ENCODE assay signal across 21 cellular contexts in the genomic region with DNA sequence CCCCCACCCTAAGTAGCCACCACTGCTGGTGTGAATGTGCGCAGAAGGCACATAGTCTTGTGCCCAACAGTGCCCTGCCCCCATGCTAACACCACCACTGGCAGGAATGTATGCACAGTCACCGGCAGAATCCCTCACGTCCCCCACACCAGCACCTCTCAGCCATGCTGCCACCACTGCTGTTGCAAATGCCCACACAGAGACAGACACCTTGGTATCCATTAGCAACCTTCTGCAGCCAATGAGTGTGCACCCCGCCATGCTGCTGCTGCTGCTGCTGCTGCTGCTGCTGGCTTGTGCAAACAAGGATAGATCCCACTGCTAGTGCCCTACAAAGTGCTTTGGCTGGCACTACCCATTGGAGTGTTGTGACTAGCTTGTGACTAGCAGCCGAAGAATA. TPM values are rescaled to one million over a fixed set of nuclear protein-coding genes. Genes with fewer than 3 reads are reported as not detected.
DNase-seq lines count a peak whose midpoint lies in the region; ATAC-seq and TF ChIP-seq lines count a peak whose summit lies in the region.
"Had no signal": no experiment of that assay in that cellular context is flagged by ENCODE, and none has a peak within 500 bp of the region (broad histone marks: within the 10 kb centered on the region; RNA-seq: fewer than 3 reads in every experiment).

No MANE protein-coding gene starts in this region.

- POLR2A ChIA-PET in SK-N-SH (lab: Yijun Ruan, JAX): no interaction called here
- POLR2A ChIA-PET in CD4-positive, alpha-beta memory T cell (lab: Charles Lee; ENCODE audit: partially characterized antibody): no interaction called here

- H3K36me3 Mint-ChIP-seq in endothelial cell (ENCODE audit: low read depth, unreplicated experiment): peaks cover 32% of the 10 kb centered on the region
- no peaks in the 10 kb centered on the region for H3K36me3 Mint-ChIP-seq in CD4-positive, alpha-beta memory T cell
- H3K36me3 Mint-ChIP-seq: CD14-positive monocyte had no signal

- no peak overlapping the region for H3K4me3 ChIP-seq in SK-N-SH (ENCODE audit: low read depth in 2 of 2, low read length in 1 of 2)
- no peak overlapping the region for H3K4me3 ChIP-seq in CD4-positive, alpha-beta memory T cell (ENCODE audit: low read length in 2 of 2)

- no peak overlapping the region for H3K4me2 ChIP-seq in SK-N-SH

- H3K4me1 ChIP-seq in SK-N-SH (ENCODE audit: control insufficient read depth in 1 of 2, insufficient read depth in 2 of 2, low read depth in 1 of 2, low read length in 1 of 2): no peaks in the 10 kb centered on the region
- H3K4me1 ChIP-seq in CD4-positive, alpha-beta memory T cell (ENCODE audit: insufficient read depth, low read length): no peaks in the 10 kb centered on the region

- TF ChIP-seq CTCF in SK-N-SH (IDR thresholded peaks at IDR 0.05): no peak
- TF ChIP-seq CTCF in endothelial cell (IDR thresholded peaks at IDR 0.05; ENCODE audit: unreplicated experiment): no peak

- TF ChIP-seq EP300 in SK-N-SH (IDR thresholded peaks at IDR 0.05; ENCODE audit: borderline replicate concordance in 1 of 2, low read depth in 1 of 2, low read length in 1 of 2): no peak

- no peaks in the 10 kb centered on the region for H3K27me3 ChIP-seq in SK-N-SH (ENCODE audit: insufficient read depth)
- no peaks in the 10 kb centered on the region for H3K27me3 ChIP-seq in CD4-positive, alpha-beta memory T cell (ENCODE audit: insufficient read depth, low read length)

- H3K9me3 ChIP-seq in SK-N-SH: no peaks in the 10 kb centered on the region
- H3K9me3 ChIP-seq in CD4-positive, alpha-beta memory T cell (ENCODE audit: control insufficient read depth in 1 of 2, low read length in 2 of 2): no peaks in the 10 kb centered on the region

- H3K36me3 ChIP-seq in SK-N-SH (replicated peaks in 1 of 2; ENCODE audit: control insufficient read depth in 1 of 2, insufficient read depth in 2 of 2, low read length in 1 of 2): no peaks in the 10 kb centered on the region
- no peaks in the 10 kb centered on the region for H3K36me3 ChIP-seq in CD4-positive, alpha-beta memory T cell (ENCODE audit: insufficient read depth, low read length)

- H3F3A ChIP-seq in SK-N-SH (replicated peaks; ENCODE audit: insufficient read depth): peaks cover 3% of the 10 kb centered on the region

- ATAC-seq in SK-N-SH treated with all-trans-retinoic acid at 6 μM for 48 hours: peak; percentile 22; the same call in 2 of the 3 replicates

- DNase-seq in SK-N-SH: no peak
- peak; percentile 55 for DNase-seq in NCI-H748 (lab: John Stamatoyannopoulos, UW; ENCODE audit: unreplicated experiment)
- no peak for DNase-seq in endothelial cell (ENCODE audit: low spot score)
- DNase-seq in CD4-positive, alpha-beta memory T cell: no peak
- DNase-seq in HuH-7 (ENCODE audit: low spot score): no peak
- DNase-seq in NCI-H526 (lab: John Stamatoyannopoulos, UW): no peak
- DNase-seq: DMS53, GDM1, H9, KG1, NCI-H1092, NCI-H2029 treated with DMSO at 0.1 percent for 48 hours, NCI-H446, NCI-H774, OCI-M1, SW 1271, T-helper 2 cell had no signal

- no peaks in the 10 kb centered on the region for H3K4me1 Mint-ChIP-seq in endothelial cell (ENCODE audit: unreplicated experiment)
- H3K4me1 Mint-ChIP-seq in CD4-positive, alpha-beta memory T cell: no peaks in the 10 kb centered on the region
- H3K4me1 Mint-ChIP-seq: B cell, CD14-positive monocyte had no signal

- intact Hi-C loops in CD4-positive, alpha-beta memory T cell (cut with micrococcal nuclease): no loop called here

- WGBS in SK-N-SH (ENCODE audit: low lambda C conversion rate): 48% methylated on average over 4 of the region's 5 CpGs

- H3K9me2 ChIP-seq in SK-N-SH: no peaks in the 10 kb centered on the region

- no peak overlapping the region for H3K9ac ChIP-seq in SK-N-SH

- no peaks in the 10 kb centered on the region for H3K9me3 Mint-ChIP-seq in endothelial cell (ENCODE audit: unreplicated experiment)
- peaks cover 0 to 16% (median 6%) of the 10 kb centered on the region in 8 donors for H3K9me3 Mint-ChIP-seq in CD4-positive, alpha-beta memory T cell

- CTCF ChIA-PET in SK-N-SH (lab: Yijun Ruan, JAX): interaction anchor here (1.4 kb wide), 1 partner anchor 9 kb away, joined by 3 read pairs; no protein-coding TSS in a partner anchor
- CTCF ChIA-PET in CD4-positive, alpha-beta memory T cell (lab: Charles Lee; ENCODE audit: partially characterized antibody): no interaction called here

- H4K20me1 ChIP-seq in SK-N-SH (ENCODE audit: insufficient read depth): no peaks in the 10 kb centered on the region

- H3K27ac Mint-ChIP-seq in endothelial cell (ENCODE audit: unreplicated experiment): peak overlapping the region; percentile 25
- H3K27ac Mint-ChIP-seq in CD4-positive, alpha-beta memory T cell: no peak overlapping the region
- H3K27ac Mint-ChIP-seq: B cell had no signal

- H2AFZ ChIP-seq in SK-N-SH (ENCODE audit: low read depth): no peak overlapping the region

- H3K27ac ChIP-seq in SK-N-SH (ENCODE audit: low read depth in 2 of 2, low read length in 1 of 2): no peak overlapping the region
- H3K27ac ChIP-seq in CD4-positive, alpha-beta memory T cell (ENCODE audit: low read depth, low read length): no peak overlapping the region
- H3K27ac ChIP-seq: HL-60 had no signal

- no peaks in the 10 kb centered on the region for H3K79me2 ChIP-seq in SK-N-SH (ENCODE audit: insufficient read depth)

- no peak overlapping the region for H3K4me3 Mint-ChIP-seq in endothelial cell (ENCODE audit: unreplicated experiment)
- no peak overlapping the region for H3K4me3 Mint-ChIP-seq in CD4-positive, alpha-beta memory T cell
- H3K4me3 Mint-ChIP-seq: B cell, CD14-positive monocyte, H9 had no signal

- peaks cover 15% of the 10 kb centered on the region for H3K27me3 Mint-ChIP-seq in endothelial cell (ENCODE audit: unreplicated experiment)
- H3K27me3 Mint-ChIP-seq in CD4-positive, alpha-beta memory T cell: peaks cover 31 to 45% of the 10 kb centered on the region in 2 donors

- TF ChIP-seq RAD21 in SK-N-SH (IDR thresholded peaks at IDR 0.05; ENCODE audit: low read length): no peak

TF ChIP-seq in SK-N-SH treated with all-trans-retinoic acid at 6 μM for 48 hours, 23 proteins besides CTCF, POLR2A, EP300 and RAD21:
- TF ChIP-seq ARNTL (CRISPR knock-in tag; IDR thresholded peaks at IDR 0.05; ENCODE audit: borderline replicate concordance, low read depth): no peak
- no peak for TF ChIP-seq TCF4 (CRISPR knock-in tag; IDR thresholded peaks at IDR 0.05; ENCODE audit: borderline replicate concordance)

TF ChIP-seq in SK-N-SH, 30 proteins besides CTCF, POLR2A, EP300 and RAD21:
- TF ChIP-seq FOXJ3 (CRISPR knock-in tag; IDR thresholded peaks at IDR 0.05) (no peak), MXI1 (IDR thresholded peaks at IDR 0.05; ENCODE audit: low read depth, low read length) (no peak), RCOR1 (IDR thresholded peaks at IDR 0.05; ENCODE audit: low read length) (no peak), NFIC (IDR thresholded peaks at IDR 0.05; ENCODE audit: borderline replicate concordance) (no peak), FOXM1 (IDR thresholded peaks at IDR 0.05; ENCODE audit: low read depth) (no peak), MEF2A (IDR thresholded peaks at IDR 0.05; ENCODE audit: borderline replicate concordance, low read depth) (no peak), TAF1 (IDR thresholded peaks at IDR 0.05; ENCODE audit: borderline replicate concordance, low read depth, low read length) (no peak), SMC3 (IDR thresholded peaks at IDR 0.05; ENCODE audit: low read depth, low read length) (no peak), CHD2 (IDR thresholded peaks at IDR 0.05; ENCODE audit: low read length, partially characterized antibody) (no peak)
- TF ChIP-seq, protein P1, sequence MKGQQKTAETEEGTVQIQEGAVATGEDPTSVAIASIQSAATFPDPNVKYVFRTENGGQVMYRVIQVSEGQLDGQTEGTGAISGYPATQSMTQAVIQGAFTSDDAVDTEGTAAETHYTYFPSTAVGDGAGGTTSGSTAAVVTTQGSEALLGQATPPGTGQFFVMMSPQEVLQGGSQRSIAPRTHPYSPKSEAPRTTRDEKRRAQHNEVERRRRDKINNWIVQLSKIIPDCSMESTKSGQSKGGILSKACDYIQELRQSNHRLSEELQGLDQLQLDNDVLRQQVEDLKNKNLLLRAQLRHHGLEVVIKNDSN (IDR thresholded peaks at IDR 0.05; ENCODE audit: borderline replicate concordance, low read depth): no peak
- TF ChIP-seq, protein P2, sequence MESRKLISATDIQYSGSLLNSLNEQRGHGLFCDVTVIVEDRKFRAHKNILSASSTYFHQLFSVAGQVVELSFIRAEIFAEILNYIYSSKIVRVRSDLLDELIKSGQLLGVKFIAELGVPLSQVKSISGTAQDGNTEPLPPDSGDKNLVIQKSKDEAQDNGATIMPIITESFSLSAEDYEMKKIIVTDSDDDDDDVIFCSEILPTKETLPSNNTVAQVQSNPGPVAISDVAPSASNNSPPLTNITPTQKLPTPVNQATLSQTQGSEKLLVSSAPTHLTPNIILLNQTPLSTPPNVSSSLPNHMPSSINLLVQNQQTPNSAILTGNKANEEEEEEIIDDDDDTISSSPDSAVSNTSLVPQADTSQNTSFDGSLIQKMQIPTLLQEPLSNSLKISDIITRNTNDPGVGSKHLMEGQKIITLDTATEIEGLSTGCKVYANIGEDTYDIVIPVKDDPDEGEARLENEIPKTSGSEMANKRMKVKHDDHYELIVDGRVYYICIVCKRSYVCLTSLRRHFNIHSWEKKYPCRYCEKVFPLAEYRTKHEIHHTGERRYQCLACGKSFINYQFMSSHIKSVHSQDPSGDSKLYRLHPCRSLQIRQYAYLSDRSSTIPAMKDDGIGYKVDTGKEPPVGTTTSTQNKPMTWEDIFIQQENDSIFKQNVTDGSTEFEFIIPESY (IDR thresholded peaks at IDR 0.05; ENCODE audit: borderline replicate concordance, low read depth): no peak

RNA-seq across cellular contexts. Expression of a gene that starts 52.4 kb away (rescaled TPM):
- polyA plus RNA-seq in SK-N-SH (2012; rRNA removed): 2.2 and 3.2 TPM in 2 replicates
- polyA plus RNA-seq in SK-N-SH (2012; cell fraction: cytosol; rRNA removed): 3.0 and 4.6 TPM in 2 replicates
- 1.7 and 3.0 TPM in 2 replicates for polyA plus RNA-seq in SK-N-SH (2012; cell fraction: nucleus; rRNA removed)
- total RNA-seq in endothelial cell (ENCODE audit: unreplicated experiment): 7.7 TPM
- total RNA-seq in CD4-positive, alpha-beta memory T cell: 10 to 100 TPM; 11.8 to 12.0 TPM
- 10 to 100 TPM in 1 of 2 donors, 1 to 10 TPM in 1; 7.4 to 13.5 TPM for polyA plus RNA-seq in CD4-positive, alpha-beta memory T cell
